Comparison of ENCODE assay signal across 18 cellular contexts in genomic region chr16:77896357-77896972, GRCh38.
A peak's percentile ranks its signal among the peaks of the same experiment; 100 is the strongest.
DNase-seq lines count a peak whose midpoint lies in the region; ATAC-seq, FAIRE-seq and TF ChIP-seq lines count a peak whose summit lies in the region.
"Had no signal": no experiment of that assay in that cellular context is flagged by ENCODE, and none has a peak within 500 bp of the region (broad histone marks: within the 10 kb centered on the region; RNA-seq: fewer than 3 reads in every experiment).

No MANE protein-coding gene starts in this region.

- 0 out of 2 replicates have a peak, but pooled peaks cover 3% of the 10 kb centered on the region for H4K20me1 ChIP-seq in K562 (replicated peaks; ENCODE audit: control insufficient read depth, insufficient read depth, low read length)

- FAIRE-seq in K562 (lab: Jason Lieb, UNC) = no peak
- FAIRE-seq: A204.1, astrocyte had no signal

- CTCF ChIA-PET in K562 (lab: Yijun Ruan, JAX; ENCODE audit: low intra/inter-chr PET ratio) = no interaction called here

- intact Hi-C loops in K562 (cut with micrococcal nuclease) = no loop called here

- no peaks in the 10 kb centered on the region for H3K36me3 ChIP-seq in K562 (ENCODE audit: control insufficient read depth, insufficient read depth, low read length)
- H3K36me3 ChIP-seq: left lung, neutrophil had no signal

- TF ChIP-seq RAD21 in K562 (CRISPR knock-in tag; conservative IDR thresholded peaks at IDR 0.05 in 1 of 2, IDR thresholded peaks at IDR 0.05 in 1 of 2) = no peak

- TF ChIP-seq CTCF in K562 (IDR thresholded peaks at IDR 0.05 in 2 of 3, conservative IDR thresholded peaks at IDR 0.05 in 1 of 3; ENCODE audit: insufficient read depth in 2 of 3, low read depth in 1 of 3, low read length in 3 of 3) (no peak), retinal pigment epithelial cell (conservative IDR thresholded peaks at IDR 0.05; ENCODE audit: low read depth, low read length) (no peak)

- in situ Hi-C loops in K562 (cut with MboI) = no loop called here

- peak; percentile 29 for DNase-seq in NCI-H510A treated with DMSO at 0.1 percent for 48 hours (lab: John Stamatoyannopoulos, UW)
- DNase-seq in NCI-H510A (lab: John Stamatoyannopoulos, UW) = no peak
- DNase-seq in NCI-H460 (ENCODE audit: extremely low read depth, low read depth) = peak; percentile 2
- DNase-seq in K562 (ENCODE audit: extremely low read depth in 1 of 4, low spot score in 3 of 4) = no peak
- DNase-seq in retinal pigment epithelial cell (ENCODE audit: low read depth) = peak; percentile 2
- no peak for DNase-seq in SKM-1 (lab: John Stamatoyannopoulos, UW; ENCODE audit: unreplicated experiment)
- DNase-seq in GDM1 (lab: John Stamatoyannopoulos, UW) = no peak
- no peak for DNase-seq in cerebellum (ENCODE audit: low spot score)
- DNase-seq: activated CD4-positive, alpha-beta T cell treated with anti-CD3 and anti-CD28 coated beads for 36 hours; activated T-cell treated with anti-CD3 and anti-CD28 coated beads, Interleukin-2, amount 50 U/mL, for 72 hours; endodermal cell; left lung; stimulated activated CD4-positive, alpha-beta T cell treated with anti-CD3 and anti-CD28 coated beads, Interleukin-12 subunit alpha, Interleukin-12 subunit beta, amount 100 ng/mL, for 4 hours; trophoblast cell had no signal

- H2AFZ ChIP-seq in K562 (ENCODE audit: low read depth, low read length) = no peak overlapping the region

- no peak for TF ChIP-seq POLR2A in K562 (conservative IDR thresholded peaks at IDR 0.05)

- H3K4me1 ChIP-seq in K562 (replicated peaks in 1 of 2; ENCODE audit: control insufficient read depth in 2 of 2, insufficient read depth in 2 of 2, low read length in 2 of 2) = no peaks in the 10 kb centered on the region
- H3K4me1 ChIP-seq: left lung had no signal

- H3K9me1 ChIP-seq in K562 (ENCODE audit: control insufficient read depth, insufficient read depth, low read length) = no peaks in the 10 kb centered on the region

- H3K9me3 ChIP-seq in K562 (replicated peaks; ENCODE audit: control insufficient read depth, insufficient read depth, low read depth, low read length) = no peaks in the 10 kb centered on the region
- H3K9me3 ChIP-seq: left lung, neutrophil had no signal

- no TSS peak for BruUV-seq in K562 (replicated peaks; lab: Mats Ljungman, UMichigan)

- WGBS in K562 (ENCODE audit: insufficient coverage, low coverage, missing lambda C conversion rate) = 0% methylated on average over 7 of the region's 7 CpGs

- no peak for ATAC-seq in K562
- ATAC-seq: activated CD4-positive, alpha-beta T cell treated with anti-CD3 and anti-CD28 coated beads for 36 hours; activated T-cell treated with anti-CD3 and anti-CD28 coated beads, Interleukin-2, amount 50 U/mL, for 72 hours; left lung had no signal

- H3K27me3 ChIP-seq in K562 (ENCODE audit: control insufficient read depth in 2 of 2, insufficient read depth in 2 of 2, low read length in 2 of 2) = peaks cover 0 to under 1% of the 10 kb centered on the region in 2 experiments; a peak in 1 of 5 replicates
- H3K27me3 ChIP-seq: left lung, neutrophil had no signal

- POLR2A ChIA-PET in K562 (lab: Yijun Ruan, JAX) = interaction anchor here (0.7 kb wide), 1 partner anchor 30 kb away, joined by 3 read pairs; no protein-coding TSS in a partner anchor

- no peak overlapping the region for H3K4me2 ChIP-seq in K562 (ENCODE audit: insufficient read depth, low read length)
- H3K4me2 ChIP-seq: KMS-11 had no signal

- H3K4me3 ChIP-seq in K562 (no peak overlapping the region), retinal pigment epithelial cell (ENCODE audit: low read length) (no peak overlapping the region)
- H3K4me3 ChIP-seq: left lung had no signal

- no peaks in the 10 kb centered on the region for H3K79me2 ChIP-seq in K562 (ENCODE audit: control insufficient read depth, insufficient read depth, low read length)

- no peak overlapping the region for H3K27ac ChIP-seq in K562 (ENCODE audit: extremely low read depth, low read depth, low read length)
- H3K27ac ChIP-seq: KMS-11, left lung, neutrophil had no signal

- TF ChIP-seq EP300 in K562 (IDR thresholded peaks at IDR 0.05; ENCODE audit: low read length) = no peak

- H3K9ac ChIP-seq in K562 (ENCODE audit: insufficient read depth in 1 of 2, low read depth in 2 of 2, low read length in 2 of 2) = no peak overlapping the region
- H3K9ac ChIP-seq: KMS-11 had no signal

TF ChIP-seq in K562, 482 proteins besides CTCF, POLR2A, EP300 and RAD21:
- TF ChIP-seq NFIX (CRISPR knock-in tag; IDR thresholded peaks at IDR 0.05; ENCODE audit: low read depth) (peak; percentile 89), NFIC (IDR thresholded peaks at IDR 0.05) (peak; percentile 91), VEZF1 (CRISPR knock-in tag; IDR thresholded peaks at IDR 0.05) (no peak)

Comparison
In these comparisons a context has a peak if more than half of its experiments do, and no peak if none do; other contexts are left out.
1. DNase-seq: peak in NCI-H510A treated with DMSO at 0.1 percent for 48 hours (single experiment), NCI-H460 (single experiment) and retinal pigment epithelial cell (single experiment); none in NCI-H510A (single experiment), K562 (0 of 4), SKM-1 (single experiment), GDM1 (single experiment) and cerebellum (single experiment).